10 cellular contexts compared by ENCODE assay signal in the genomic region with DNA sequence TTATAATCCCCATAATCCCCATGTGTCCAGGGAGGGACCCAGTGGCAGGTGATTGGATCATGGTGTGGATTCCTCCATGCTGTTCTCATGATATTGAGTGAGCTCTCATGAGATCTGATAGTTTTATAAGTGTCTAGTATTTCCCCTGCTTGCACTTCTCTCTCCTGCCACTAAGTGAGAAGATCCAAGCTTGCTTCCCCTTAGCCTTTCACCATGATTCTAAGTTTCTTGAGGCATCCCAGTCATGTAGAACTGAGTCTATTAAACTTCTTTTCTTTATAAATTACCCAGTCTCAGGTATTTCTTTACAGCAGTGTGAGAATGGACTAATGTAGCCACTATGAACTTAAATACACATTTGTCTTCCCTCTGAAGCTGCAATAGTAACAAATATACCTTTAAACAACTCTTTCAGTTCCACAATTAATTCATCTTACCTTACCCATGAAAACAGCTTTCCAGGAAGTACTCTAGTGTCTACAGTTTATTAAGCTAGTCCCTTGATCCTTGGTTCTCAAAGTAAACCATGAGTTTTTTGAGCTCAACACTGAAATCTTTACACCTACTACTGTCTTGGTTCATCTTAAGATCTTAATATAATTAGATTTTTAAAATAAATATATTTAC. TPM values are rescaled to one million over a fixed set of nuclear protein-coding genes. Genes with fewer than 3 reads are reported as not detected.
DNase-seq lines count a peak whose midpoint lies in the region; ATAC-seq, FAIRE-seq and TF ChIP-seq lines count a peak whose summit lies in the region.
"Not testable (repeated sequence)": the region's sequence is repeated elsewhere in the genome, so short reads cannot be mapped to it uniquely, and the experiment has no call there.
"Had no signal": no experiment of that assay in that cellular context is flagged by ENCODE, and none has a peak within 500 bp of the region (broad histone marks: within the 10 kb centered on the region; RNA-seq: fewer than 3 reads in every experiment).

No MANE protein-coding gene starts in this region.

- H3K9ac ChIP-seq in kidney (ENCODE audit: low read length in 2 of 2), result not testable (repeated sequence)

- ATAC-seq in GM18498 (IDR thresholded peaks at IDR 0.05; ENCODE audit: unreplicated experiment) (peak; percentile 60), GM18519 (IDR thresholded peaks at IDR 0.05; ENCODE audit: low FRiP score, unreplicated experiment) (peak; percentile 45), GM21360 (IDR thresholded peaks at IDR 0.05; ENCODE audit: unreplicated experiment) (peak; percentile 56), HG03354 (IDR thresholded peaks at IDR 0.05; ENCODE audit: poor library complexity, severe bottlenecking, unreplicated experiment) (peak; percentile 62)

- H3K36me3 ChIP-seq in kidney (ENCODE audit: control insufficient read depth in 1 of 2, insufficient read depth in 2 of 2, low read length in 2 of 2); small intestine (ENCODE audit: control insufficient read depth in 2 of 2, insufficient read depth in 2 of 2, low read length in 2 of 2): not testable (repeated sequence)

- not testable (repeated sequence) for H3K4me1 ChIP-seq in kidney (ENCODE audit: control insufficient read depth in 1 of 2, insufficient read depth in 1 of 2, low read depth in 1 of 2, low read length in 2 of 2); small intestine (ENCODE audit: control insufficient read depth in 2 of 2, insufficient read depth in 1 of 2, low read depth in 1 of 2, low read length in 1 of 2)

- H3K27ac ChIP-seq in kidney (ENCODE audit: low read depth in 2 of 2, low read length in 2 of 2); small intestine (ENCODE audit: low read depth in 1 of 2, low read length in 1 of 2): not testable (repeated sequence)

- not testable (repeated sequence) for H3K9me3 ChIP-seq in kidney (ENCODE audit: control insufficient read depth in 1 of 2, low read length in 2 of 2); small intestine (ENCODE audit: control insufficient read depth, low read depth)

- not testable (repeated sequence) for DNase-seq in kidney, small intestine

- intact Hi-C loops in kidney (cut with DNase I), result not testable (repeated sequence)

- not testable (repeated sequence) for H3K4me3 ChIP-seq in kidney (ENCODE audit: low read length in 2 of 2); small intestine (ENCODE audit: low read depth in 1 of 2, low read length in 2 of 2)

- FAIRE-seq in colon (lab: Jason Lieb, UNC), result peak; percentile 84
- FAIRE-seq in kidney (lab: Jason Lieb, UNC), result peak; percentile 70
- peak; percentile 93 for FAIRE-seq in small intestine (lab: Jason Lieb, UNC)

- H3K27me3 ChIP-seq in small intestine (ENCODE audit: control insufficient read depth in 2 of 2, insufficient read depth in 2 of 2, low read length in 2 of 2), result not testable (repeated sequence)

- not testable (repeated sequence) for TF ChIP-seq CTCF in kidney (IDR thresholded peaks at IDR 0.05; ENCODE audit: borderline replicate concordance, extremely low read depth, insufficient read depth)

RNA-seq across cellular contexts. Expression of a gene that starts 1.8 kb away (rescaled TPM):
- not detected for total RNA-seq in kidney
- polyA plus RNA-seq in kidney (ENCODE audit: insufficient read depth, low read depth, low replicate concordance) (not detected), small intestine (10 to 100 TPM in 1 of 3 donors, 1 to 10 TPM in 2; 2.5 to 15.0 (median 9.2) TPM)
- total RNA-seq: CD8-positive, alpha-beta memory T cell; H4; HFFc6 had no signal
- polyA plus RNA-seq: CD8-positive, alpha-beta memory T cell had no signal
